In genomic region chr6:30741789-30742315, GRCh38 we compare ENCODE assay signal across 5 cellular contexts.
A peak's percentile ranks its signal among the peaks of the same experiment; 100 is the strongest.
DNase-seq lines count a peak whose midpoint lies in the region; ATAC-seq and TF ChIP-seq lines count a peak whose summit lies in the region.

No MANE protein-coding gene starts in this region.

- H3K4me1 ChIP-seq in rectal smooth muscle tissue (ENCODE audit: control insufficient read depth, insufficient read depth, low read length) = peaks cover 16% of the 10 kb centered on the region

- H3K27ac Mint-ChIP-seq in dendritic cell treated with granulocyte-macrophage colony-stimulating factor and Interleukin-4, amounts not matched to agents 40 ng/mL and 50 ng/mL, for 4 days = peak overlapping the region; percentile 99

- H3K4me3 Mint-ChIP-seq in dendritic cell treated with granulocyte-macrophage colony-stimulating factor and Interleukin-4, amounts not matched to agents 40 ng/mL and 50 ng/mL, for 4 days = peak overlapping the region; percentile 98

- no peak for DNase-seq in LNCaP clone FGC (ENCODE audit: low read depth)
- DNase-seq in NCI-H82 (lab: John Stamatoyannopoulos, UW) = no peak

- no peak for ATAC-seq in HG03135 (IDR thresholded peaks at IDR 0.05; ENCODE audit: unreplicated experiment)

- peaks cover 70% of the 10 kb centered on the region for H3K36me3 Mint-ChIP-seq in dendritic cell treated with granulocyte-macrophage colony-stimulating factor and Interleukin-4, amounts not matched to agents 40 ng/mL and 50 ng/mL, for 4 days (ENCODE audit: low read depth)

- H3K4me1 Mint-ChIP-seq in dendritic cell treated with granulocyte-macrophage colony-stimulating factor and Interleukin-4, amounts not matched to agents 40 ng/mL and 50 ng/mL, for 4 days (ENCODE audit: low read depth) = peaks cover 67% of the 10 kb centered on the region

- H3K36me3 ChIP-seq in rectal smooth muscle tissue (ENCODE audit: control insufficient read depth, insufficient read depth, low read length) = peaks cover 31% of the 10 kb centered on the region

- TF ChIP-seq CTCF in LNCaP clone FGC (IDR thresholded peaks at IDR 0.05; ENCODE audit: control insufficient read depth, extremely low read depth, insufficient read depth) = no peak

- H3K4me3 ChIP-seq in LNCaP clone FGC (ENCODE audit: low read depth, low read length) = peak overlapping the region; percentile 97
- peak overlapping the region; percentile 93 for H3K4me3 ChIP-seq in rectal smooth muscle tissue (ENCODE audit: low read length)

- H3K27ac ChIP-seq in rectal smooth muscle tissue (ENCODE audit: low read depth, low read length) = peak overlapping the region; percentile 97

- peak overlapping the region; percentile 96 for H3K9ac ChIP-seq in rectal smooth muscle tissue (ENCODE audit: low read length)

- no peaks in the 10 kb centered on the region for H3K27me3 Mint-ChIP-seq in dendritic cell treated with granulocyte-macrophage colony-stimulating factor and Interleukin-4, amounts not matched to agents 40 ng/mL and 50 ng/mL, for 4 days

- no peaks in the 10 kb centered on the region for H3K27me3 ChIP-seq in rectal smooth muscle tissue (ENCODE audit: control insufficient read depth, insufficient read depth, low read length)

- H3K9me3 Mint-ChIP-seq in dendritic cell treated with granulocyte-macrophage colony-stimulating factor and Interleukin-4, amounts not matched to agents 40 ng/mL and 50 ng/mL, for 4 days = no peaks in the 10 kb centered on the region

- intact Hi-C loops in dendritic cell treated with granulocyte-macrophage colony-stimulating factor and Interleukin-4, amounts not matched to agents 40 ng/mL and 50 ng/mL, for 4 days (cut with micrococcal nuclease) = loop anchor here (2.0 to 5.0 kb wide), 4 partner anchors 19 to 125 kb away; partner anchors contain the start of genes MRPS18B and PPP1R10
